ENCODE assay signal across 24 cellular contexts in genomic region chr1:44828841-44829440, GRCh38. TPM values are rescaled to one million over a fixed set of nuclear protein-coding genes. Genes with fewer than 3 reads are reported as not detected.
"Had no signal": no experiment of that assay in that cellular context is flagged by ENCODE, and none has a peak within 500 bp of the region (broad histone marks: within the 10 kb centered on the region; RNA-seq: fewer than 3 reads in every experiment).

No MANE protein-coding gene starts in this region.

- H3K27ac ChIP-seq: coronary artery, dorsolateral prefrontal cortex, left lung, lower lobe of right lung, neural progenitor cell, parathyroid adenoma, psoas muscle, right lobe of liver, stomach, thoracic aorta, transverse colon had no signal

- H2AFZ ChIP-seq: neural progenitor cell, parathyroid adenoma had no signal

- H3K9me3 ChIP-seq: left lung, lower lobe of right lung, psoas muscle, right lobe of liver, stomach, thoracic aorta, transverse colon had no signal

- H3K79me2 ChIP-seq: parathyroid adenoma had no signal

- H3K9ac ChIP-seq: neural progenitor cell, parathyroid adenoma had no signal

- H3K4me3 Mint-ChIP-seq: memory B cell; natural killer cell treated with Interleukin-12 subunit alpha and Interleukin-12 subunit beta and Interleukin-15 and Interleukin-18, amount 100 ng/mL, for 72 hours; neural progenitor cell had no signal

- H3K27me3 ChIP-seq: dorsolateral prefrontal cortex, left lung, neural progenitor cell, right lobe of liver, stomach, transverse colon had no signal

- H3K4me2 ChIP-seq: neural progenitor cell had no signal

- H3K27ac Mint-ChIP-seq: memory B cell; natural killer cell treated with Interleukin-12 subunit alpha and Interleukin-12 subunit beta and Interleukin-15 and Interleukin-18, amount 100 ng/mL, for 72 hours; neural progenitor cell had no signal

- H3K4me1 ChIP-seq: parathyroid adenoma, psoas muscle, right lobe of liver, transverse colon had no signal

- H3K36me3 ChIP-seq: left lung, lower lobe of right lung, neural progenitor cell, right lobe of liver, stomach, thoracic aorta, transverse colon had no signal

- DNase-seq: effector CD8-positive, alpha-beta T cell; foreskin melanocyte; hypothalamus; lower lobe of right lung; midbrain; occipital lobe; retina; stimulated activated CD4-positive, alpha-beta T cell treated with anti-CD3 and anti-CD28 coated beads, Interleukin-2, amount 100 ng/mL, for 24 hours; stimulated activated CD4-positive, alpha-beta T cell treated with anti-CD3 and anti-CD28 coated beads, Interleukin-4, amount 100 ng/mL, for 4 hours; stimulated activated naive CD4-positive, alpha-beta T cell; stomach; substantia nigra; transverse colon had no signal

- ATAC-seq: left lung; lower lobe of right lung; natural killer cell treated with Interleukin-12 subunit alpha and Interleukin-12 subunit beta and Interleukin-15 and Interleukin-18, amount 100 ng/mL, for 72 hours; psoas muscle; right lobe of liver had no signal

- H3K4me3 ChIP-seq: coronary artery, dorsolateral prefrontal cortex, left lung, lower lobe of right lung, neural progenitor cell, psoas muscle, right lobe of liver, stomach, thoracic aorta, transverse colon had no signal

- H3K9me3 Mint-ChIP-seq: memory B cell; natural killer cell treated with Interleukin-12 subunit alpha and Interleukin-12 subunit beta and Interleukin-15 and Interleukin-18, amount 100 ng/mL, for 72 hours; neural progenitor cell had no signal

- H3K36me3 Mint-ChIP-seq: memory B cell; natural killer cell treated with Interleukin-12 subunit alpha and Interleukin-12 subunit beta and Interleukin-15 and Interleukin-18, amount 100 ng/mL, for 72 hours; neural progenitor cell had no signal

RNA-seq across cellular contexts. Expression of gene DYNLT4, which starts 21.8 kb away (rescaled TPM):
- total RNA-seq: cerebellum; natural killer cell treated with Interleukin-12 subunit alpha and Interleukin-12 subunit beta and Interleukin-15 and Interleukin-18, amount 100 ng/mL, for 72 hours; occipital lobe; thoracic aorta had no signal

RNA-seq across cellular contexts. Expression of gene BEST4, which starts 41.0 kb away (rescaled TPM):
- total RNA-seq: psoas muscle had no signal
